In genomic region chr11:120658071-120658423, GRCh38 we compare ENCODE assay signal across 16 cellular contexts.
DNase-seq lines count a peak whose midpoint lies in the region; ATAC-seq and TF ChIP-seq lines count a peak whose summit lies in the region.
"Had no signal": no experiment of that assay in that cellular context is flagged by ENCODE, and none has a peak within 500 bp of the region (broad histone marks: within the 10 kb centered on the region; RNA-seq: fewer than 3 reads in every experiment).

No MANE protein-coding gene starts in this region.

- H3K79me2 ChIP-seq in KMS-11 (ENCODE audit: insufficient read depth, low read depth) = no peaks in the 10 kb centered on the region
- no peaks in the 10 kb centered on the region for H3K79me2 ChIP-seq in hepatocyte
- H3K79me2 ChIP-seq: parathyroid adenoma had no signal

- H3K9me2 ChIP-seq in hepatocyte (replicated peaks; ENCODE audit: insufficient read depth) = no peaks in the 10 kb centered on the region

- WGBS in hepatocyte (ENCODE audit: low lambda C conversion rate, missing lambda C conversion rate) = 91% methylated on average over 3 of the region's 3 CpGs
- 63 to 70% methylated on average over 3 of the region's 3 CpGs for WGBS in body of pancreas, 2 donors

- H3K36me3 ChIP-seq in KMS-11 (ENCODE audit: insufficient read depth) (no peaks in the 10 kb centered on the region), hepatocyte (replicated peaks; ENCODE audit: insufficient read depth, low read depth) (no peaks in the 10 kb centered on the region), body of pancreas (replicated peaks in 1 of 2; ENCODE audit: insufficient read depth in 1 of 2, low read depth in 2 of 2) (no peaks in the 10 kb centered on the region)
- H3K36me3 ChIP-seq: brain microvascular endothelial cell had no signal

- intact Hi-C loops in body of pancreas (cut with DNase I) = no loop called here

- ATAC-seq in GM19324 (IDR thresholded peaks at IDR 0.05; ENCODE audit: low FRiP score, unreplicated experiment) (peak; percentile 25), HG02798 (IDR thresholded peaks at IDR 0.05; ENCODE audit: poor library complexity, unreplicated experiment) (peak; percentile 46), body of pancreas (no peak)
- ATAC-seq: activated CD8-positive, alpha-beta T cell treated with anti-CD3 and anti-CD28 coated beads, Interleukin-2, amount 10 ng/mL, durations not matched to agents 7 days and 5 days had no signal

- DNase-seq in GM10266 (ENCODE audit: extremely low spot score) = peak; percentile 29
- DNase-seq in hepatocyte (ENCODE audit: low spot score) = no peak
- no peak for DNase-seq in GOT3 (lab: John Stamatoyannopoulos, UW)
- no peak for DNase-seq in D341Med (ENCODE audit: low spot score)
- DNase-seq in body of pancreas = no peak
- DNase-seq: activated CD8-positive, alpha-beta T cell treated with anti-CD3 and anti-CD28 coated beads, Interleukin-2, amount 10 ng/mL, durations not matched to agents 7 days and 5 days; brain microvascular endothelial cell; effector CD4-positive, alpha-beta T cell; foreskin melanocyte; islet precursor cell; NCI-H1105 treated with DMSO at 0.1 percent for 48 hours; NCI-H446 had no signal

- TF ChIP-seq CTCF in GM10266 (IDR thresholded peaks at IDR 0.05; ENCODE audit: control insufficient read depth, insufficient read depth, low read depth, missing control alignments) (no peak), KMS-11 (conservative IDR thresholded peaks at IDR 0.05; ENCODE audit: low read depth, low read length) (no peak), hepatocyte (IDR thresholded peaks at IDR 0.05; ENCODE audit: poor library complexity) (no peak), body of pancreas (IDR thresholded peaks at IDR 0.05) (no peak)

- H2AFZ ChIP-seq in KMS-11 (ENCODE audit: low read depth) (no peak overlapping the region), hepatocyte (no peak overlapping the region)
- H2AFZ ChIP-seq: parathyroid adenoma had no signal

- H3K4me1 ChIP-seq in KMS-11 (ENCODE audit: low read depth, poor library complexity, severe bottlenecking) (peaks cover 24% of the 10 kb centered on the region), hepatocyte (ENCODE audit: insufficient read depth) (no peaks in the 10 kb centered on the region), body of pancreas (no peaks in the 10 kb centered on the region)
- H3K4me1 ChIP-seq: parathyroid adenoma had no signal

- peak overlapping the region; percentile 64 for H3K27ac ChIP-seq in KMS-11
- no peak overlapping the region for H3K27ac ChIP-seq in hepatocyte
- no peak overlapping the region for H3K27ac ChIP-seq in body of pancreas
- H3K27ac ChIP-seq: brain microvascular endothelial cell, parathyroid adenoma had no signal

- H3K27me3 ChIP-seq in KMS-11 (ENCODE audit: insufficient read depth, low read depth) (no peaks in the 10 kb centered on the region), hepatocyte (no peaks in the 10 kb centered on the region), body of pancreas (no peaks in the 10 kb centered on the region)
- H3K27me3 ChIP-seq: brain microvascular endothelial cell had no signal

- H4K20me1 ChIP-seq in KMS-11 (ENCODE audit: insufficient read depth) (no peaks in the 10 kb centered on the region), hepatocyte (ENCODE audit: insufficient read depth, poor library complexity, severe bottlenecking) (no peaks in the 10 kb centered on the region)

- H3K4me3 ChIP-seq in KMS-11 (IDR thresholded peaks at IDR 0.05; ENCODE audit: insufficient read depth, low read depth, low read length) (no peak overlapping the region), hepatocyte (no peak overlapping the region), body of pancreas (no peak overlapping the region)

- H3K4me2 ChIP-seq in KMS-11 = peak overlapping the region; percentile 19; the same call in 1 of the 2 replicates
- H3K4me2 ChIP-seq in hepatocyte = no peak overlapping the region

- TF ChIP-seq POLR2A in body of pancreas (IDR thresholded peaks at IDR 0.05) = no peak

- H3K9me3 ChIP-seq in hepatocyte (ENCODE audit: low read depth) (no peaks in the 10 kb centered on the region), body of pancreas (no peaks in the 10 kb centered on the region)

- no peak overlapping the region for H3K9ac ChIP-seq in KMS-11
- H3K9ac ChIP-seq: parathyroid adenoma had no signal
